Comparison of ENCODE assay signal across 1 cellular context in the genomic region with DNA sequence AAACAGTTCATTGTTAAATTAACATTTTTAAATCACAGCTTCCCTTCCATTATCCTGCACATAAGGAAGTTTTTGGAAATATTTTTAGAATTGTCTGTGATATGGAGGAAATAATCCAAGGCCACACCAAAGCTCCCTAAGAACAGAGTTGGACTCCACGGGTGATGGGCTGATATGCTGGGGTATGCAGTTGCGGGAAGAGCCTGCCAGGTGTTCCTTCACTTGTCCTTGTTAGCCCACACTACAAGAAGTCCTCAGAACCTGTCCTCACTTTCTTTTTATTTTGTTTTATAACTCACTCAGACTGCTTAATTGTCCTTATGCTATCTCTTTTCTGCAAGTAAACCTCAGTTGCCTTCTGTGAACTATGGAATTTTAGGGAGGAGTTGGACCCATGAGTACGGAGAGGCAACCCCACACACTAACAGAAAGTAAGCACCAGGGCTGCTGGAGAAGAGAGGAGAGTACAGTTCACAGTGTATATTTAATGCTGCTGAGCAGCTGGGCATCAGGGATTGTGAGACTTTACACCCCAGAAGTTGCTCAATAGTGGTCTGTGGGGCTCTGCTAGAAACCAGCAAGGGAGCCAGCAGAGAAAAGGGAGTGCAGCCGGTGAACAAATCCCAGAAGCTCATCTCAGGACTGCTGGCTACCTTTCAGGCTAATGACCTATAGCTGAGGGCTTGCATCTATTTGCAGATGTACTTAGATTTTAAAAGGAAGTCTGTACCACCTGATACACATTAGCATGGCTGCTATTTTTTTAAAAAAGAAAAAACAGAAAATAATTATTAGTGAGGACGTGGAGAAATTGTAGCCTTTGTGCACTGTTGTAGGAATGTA.
TF ChIP-seq lines count a peak whose summit lies in the region.

No MANE protein-coding gene starts in this region.

TF ChIP-seq in HepG2, 621 proteins besides CTCF, POLR2A, EP300 and RAD21 (continued from another document and continues in another):
- TF ChIP-seq, protein P1, sequence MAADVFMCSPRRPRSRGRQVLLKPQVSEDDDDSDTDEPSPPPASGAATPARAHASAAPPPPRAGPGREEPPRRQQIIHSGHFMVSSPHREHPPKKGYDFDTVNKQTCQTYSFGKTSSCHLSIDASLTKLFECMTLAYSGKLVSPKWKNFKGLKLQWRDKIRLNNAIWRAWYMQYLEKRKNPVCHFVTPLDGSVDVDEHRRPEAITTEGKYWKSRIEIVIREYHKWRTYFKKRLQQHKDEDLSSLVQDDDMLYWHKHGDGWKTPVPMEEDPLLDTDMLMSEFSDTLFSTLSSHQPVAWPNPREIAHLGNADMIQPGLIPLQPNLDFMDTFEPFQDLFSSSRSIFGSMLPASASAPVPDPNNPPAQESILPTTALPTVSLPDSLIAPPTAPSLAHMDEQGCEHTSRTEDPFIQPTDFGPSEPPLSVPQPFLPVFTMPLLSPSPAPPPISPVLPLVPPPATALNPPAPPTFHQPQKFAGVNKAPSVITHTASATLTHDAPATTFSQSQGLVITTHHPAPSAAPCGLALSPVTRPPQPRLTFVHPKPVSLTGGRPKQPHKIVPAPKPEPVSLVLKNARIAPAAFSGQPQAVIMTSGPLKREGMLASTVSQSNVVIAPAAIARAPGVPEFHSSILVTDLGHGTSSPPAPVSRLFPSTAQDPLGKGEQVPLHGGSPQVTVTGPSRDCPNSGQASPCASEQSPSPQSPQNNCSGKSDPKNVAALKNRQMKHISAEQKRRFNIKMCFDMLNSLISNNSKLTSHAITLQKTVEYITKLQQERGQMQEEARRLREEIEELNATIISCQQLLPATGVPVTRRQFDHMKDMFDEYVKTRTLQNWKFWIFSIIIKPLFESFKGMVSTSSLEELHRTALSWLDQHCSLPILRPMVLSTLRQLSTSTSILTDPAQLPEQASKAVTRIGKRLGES (CRISPR knock-in tag; IDR thresholded peaks at IDR 0.05; ENCODE audit: borderline replicate concordance) = no peak
- TF ChIP-seq ZNF83 (CRISPR knock-in tag; IDR thresholded peaks at IDR 0.05; ENCODE audit: borderline replicate concordance) (no peak), TCF7 (IDR thresholded peaks at IDR 0.05; ENCODE audit: low read depth) (peak; percentile 33; the same call in 1 of the 2 replicates), POGZ (CRISPR knock-in tag; IDR thresholded peaks at IDR 0.05) (peak; percentile 89), KDM2A (CRISPR knock-in tag; IDR thresholded peaks at IDR 0.05; ENCODE audit: borderline replicate concordance, low read depth) (0 out of 2 replicates have a peak, but pooled peaks have one; percentile 33), RXRA (CRISPR knock-in tag; IDR thresholded peaks at IDR 0.05) (no peak; the same call in 1 of the 2 replicates), FOXJ3 (CRISPR knock-in tag; IDR thresholded peaks at IDR 0.05; ENCODE audit: borderline replicate concordance) (0 out of 2 replicates have a peak, but pooled peaks have one; percentile 27), HOXA3 (CRISPR knock-in tag; IDR thresholded peaks at IDR 0.05) (peak; percentile 87), ZNF224 (CRISPR knock-in tag; IDR thresholded peaks at IDR 0.05) (no peak), RAD51 (IDR thresholded peaks at IDR 0.05; ENCODE audit: borderline replicate concordance) (no peak), PTBP1 (IDR thresholded peaks at IDR 0.05; ENCODE audit: low read depth, low read length, poor library complexity, severe bottlenecking) (no peak), ESRRA (CRISPR knock-in tag; IDR thresholded peaks at IDR 0.05; ENCODE audit: low read depth) (no peak), ZNF230 (CRISPR knock-in tag; IDR thresholded peaks at IDR 0.05) (peak; percentile 33; the same call in 1 of the 2 replicates), KLF9 (CRISPR knock-in tag; IDR thresholded peaks at IDR 0.05; ENCODE audit: low read depth) (peak; percentile 86), NBN (conservative IDR thresholded peaks at IDR 0.05) (no peak), SAP130 (CRISPR knock-in tag; IDR thresholded peaks at IDR 0.05; ENCODE audit: low read depth) (peak; percentile 81), ZNF569 (CRISPR knock-in tag; IDR thresholded peaks at IDR 0.05; ENCODE audit: borderline replicate concordance) (no peak), RORA (CRISPR knock-in tag; IDR thresholded peaks at IDR 0.05) (peak; percentile 80; the same call in 1 of the 2 replicates), ZNF281 (CRISPR knock-in tag; IDR thresholded peaks at IDR 0.05; ENCODE audit: borderline replicate concordance) (0 out of 2 replicates have a peak, but pooled peaks have one; percentile 61), ZNF20 (CRISPR knock-in tag; IDR thresholded peaks at IDR 0.05) (peak; percentile 98), RELA (CRISPR knock-in tag; IDR thresholded peaks at IDR 0.05) (0 out of 2 replicates have a peak, but pooled peaks have one; percentile 50), MYNN (CRISPR knock-in tag; IDR thresholded peaks at IDR 0.05; ENCODE audit: low read depth) (no peak), ZBTB7B (CRISPR knock-in tag; IDR thresholded peaks at IDR 0.05) (peak; percentile 95), ZNF256 (CRISPR knock-in tag; conservative IDR thresholded peaks at IDR 0.05) (no peak), ZNF7 (CRISPR knock-in tag; IDR thresholded peaks at IDR 0.05) (no peak), EEA1 (CRISPR knock-in tag; IDR thresholded peaks at IDR 0.05; ENCODE audit: borderline replicate concordance) (no peak), KLF15 (CRISPR knock-in tag; IDR thresholded peaks at IDR 0.05; ENCODE audit: borderline replicate concordance) (no peak), DMAP1 (CRISPR knock-in tag; IDR thresholded peaks at IDR 0.05) (0 out of 2 replicates have a peak, but pooled peaks have one; percentile 62), TRAFD1 (CRISPR knock-in tag; IDR thresholded peaks at IDR 0.05; ENCODE audit: borderline replicate concordance) (no peak), ARNT (IDR thresholded peaks at IDR 0.05) (no peak), ZHX2 (IDR thresholded peaks at IDR 0.05; ENCODE audit: low read depth) (no peak), ZHX2 (CRISPR knock-in tag; IDR thresholded peaks at IDR 0.05; ENCODE audit: borderline replicate concordance) (no peak), RFXANK (CRISPR knock-in tag; IDR thresholded peaks at IDR 0.05) (no peak), ZNF552 (CRISPR knock-in tag; IDR thresholded peaks at IDR 0.05; ENCODE audit: borderline replicate concordance) (no peak; the same call in 1 of the 2 replicates), GFI1 (CRISPR knock-in tag; IDR thresholded peaks at IDR 0.05; ENCODE audit: borderline replicate concordance) (0 out of 2 replicates have a peak, but pooled peaks have one; percentile 90), ZNF10 (CRISPR knock-in tag; IDR thresholded peaks at IDR 0.05; ENCODE audit: borderline replicate concordance, low read depth) (no peak)
- TF ChIP-seq, protein P2, sequence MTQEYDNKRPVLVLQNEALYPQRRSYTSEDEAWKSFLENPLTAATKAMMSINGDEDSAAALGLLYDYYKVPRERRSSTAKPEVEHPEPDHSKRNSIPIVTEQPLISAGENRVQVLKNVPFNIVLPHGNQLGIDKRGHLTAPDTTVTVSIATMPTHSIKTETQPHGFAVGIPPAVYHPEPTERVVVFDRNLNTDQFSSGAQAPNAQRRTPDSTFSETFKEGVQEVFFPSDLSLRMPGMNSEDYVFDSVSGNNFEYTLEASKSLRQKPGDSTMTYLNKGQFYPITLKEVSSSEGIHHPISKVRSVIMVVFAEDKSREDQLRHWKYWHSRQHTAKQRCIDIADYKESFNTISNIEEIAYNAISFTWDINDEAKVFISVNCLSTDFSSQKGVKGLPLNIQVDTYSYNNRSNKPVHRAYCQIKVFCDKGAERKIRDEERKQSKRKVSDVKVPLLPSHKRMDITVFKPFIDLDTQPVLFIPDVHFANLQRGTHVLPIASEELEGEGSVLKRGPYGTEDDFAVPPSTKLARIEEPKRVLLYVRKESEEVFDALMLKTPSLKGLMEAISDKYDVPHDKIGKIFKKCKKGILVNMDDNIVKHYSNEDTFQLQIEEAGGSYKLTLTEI (CRISPR knock-in tag; conservative IDR thresholded peaks at IDR 0.05) = no peak
- TF ChIP-seq, protein P3, sequence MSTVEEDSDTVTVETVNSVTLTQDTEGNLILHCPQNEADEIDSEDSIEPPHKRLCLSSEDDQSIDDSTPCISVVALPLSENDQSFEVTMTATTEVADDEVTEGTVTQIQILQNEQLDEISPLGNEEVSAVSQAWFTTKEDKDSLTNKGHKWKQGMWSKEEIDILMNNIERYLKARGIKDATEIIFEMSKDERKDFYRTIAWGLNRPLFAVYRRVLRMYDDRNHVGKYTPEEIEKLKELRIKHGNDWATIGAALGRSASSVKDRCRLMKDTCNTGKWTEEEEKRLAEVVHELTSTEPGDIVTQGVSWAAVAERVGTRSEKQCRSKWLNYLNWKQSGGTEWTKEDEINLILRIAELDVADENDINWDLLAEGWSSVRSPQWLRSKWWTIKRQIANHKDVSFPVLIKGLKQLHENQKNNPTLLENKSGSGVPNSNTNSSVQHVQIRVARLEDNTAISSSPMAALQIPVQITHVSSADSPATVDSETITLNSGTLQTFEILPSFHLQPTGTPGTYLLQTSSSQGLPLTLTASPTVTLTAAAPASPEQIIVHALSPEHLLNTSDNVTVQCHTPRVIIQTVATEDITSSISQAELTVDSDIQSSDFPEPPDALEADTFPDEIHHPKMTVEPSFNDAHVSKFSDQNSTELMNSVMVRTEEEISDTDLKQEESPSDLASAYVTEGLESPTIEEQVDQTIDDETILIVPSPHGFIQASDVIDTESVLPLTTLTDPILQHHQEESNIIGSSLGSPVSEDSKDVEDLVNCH (CRISPR knock-in tag; IDR thresholded peaks at IDR 0.05) = 0 out of 2 replicates have a peak, but pooled peaks have one; percentile 29
- TF ChIP-seq, protein P4, sequence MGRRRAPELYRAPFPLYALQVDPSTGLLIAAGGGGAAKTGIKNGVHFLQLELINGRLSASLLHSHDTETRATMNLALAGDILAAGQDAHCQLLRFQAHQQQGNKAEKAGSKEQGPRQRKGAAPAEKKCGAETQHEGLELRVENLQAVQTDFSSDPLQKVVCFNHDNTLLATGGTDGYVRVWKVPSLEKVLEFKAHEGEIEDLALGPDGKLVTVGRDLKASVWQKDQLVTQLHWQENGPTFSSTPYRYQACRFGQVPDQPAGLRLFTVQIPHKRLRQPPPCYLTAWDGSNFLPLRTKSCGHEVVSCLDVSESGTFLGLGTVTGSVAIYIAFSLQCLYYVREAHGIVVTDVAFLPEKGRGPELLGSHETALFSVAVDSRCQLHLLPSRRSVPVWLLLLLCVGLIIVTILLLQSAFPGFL (CRISPR knock-in tag; IDR thresholded peaks at IDR 0.05) = no peak
